28 cellular contexts compared by ENCODE assay signal in genomic region chr7:23098460-23098859, GRCh38.
"Had no signal": no experiment of that assay in that cellular context is flagged by ENCODE, and none has a peak within 500 bp of the region (broad histone marks: within the 10 kb centered on the region; RNA-seq: fewer than 3 reads in every experiment).

No MANE protein-coding gene starts in this region.

- H3K27ac ChIP-seq: adrenal gland, SJSA1 had no signal

- H3K27me3 ChIP-seq: adrenal gland, SJSA1 had no signal

- H3K4me1 ChIP-seq: adrenal gland, SJSA1 had no signal

- DNase-seq: activated CD4-positive, alpha-beta T cell treated with anti-CD3 and anti-CD28 coated beads for 48 hours; activated CD4-positive, alpha-beta T cell treated with anti-CD3 and anti-CD28 coated beads, Interleukin-2, amount 50 U/mL, for 4 hours; activated CD4-positive, CD25-positive, alpha-beta regulatory T cell treated with anti-CD3 and anti-CD28 coated beads, Interleukin-2, amount 50 U/mL, for 72 hours; activated CD8-positive, alpha-beta memory T cell treated with anti-CD3 and anti-CD28 coated beads, Interleukin-2, amount 50 U/mL, for 48 hours; activated CD8-positive, alpha-beta T cell treated with anti-CD3 and anti-CD28 coated beads, Interleukin-2, amount 10 ng/mL, durations not matched to agents 7 days and 5 days; activated naive CD4-positive, alpha-beta T cell treated with anti-CD3 and anti-CD28 coated beads, Interleukin-2, amount 50 U/mL, for 16 hours; activated naive CD8-positive, alpha-beta T cell treated with anti-CD3 and anti-CD28 coated beads, Interleukin-2, amount 10 ng/mL, durations not matched to agents 7 days and 5 days; activated T-cell treated with anti-CD3 and anti-CD28 coated beads, Interleukin-2, amount 50 U/mL, for 1 hour; adrenal gland; anterior cingulate cortex; cerebellar nuclear complex; KG1; NCI-H1092; NCI-H1694 treated with DMSO at 0.1 percent for 48 hours; NCI-H2029 treated with DMSO at 0.1 percent for 48 hours; NCI-H2171; NCI-H2227 treated with DMSO at 0.1 percent for 48 hours; NCI-H510A; NCI-H774; NK-92 treated with Interleukin-12 subunit alpha and Interleukin-12 subunit beta, amount 100 ng/mL, for 24 hours; OCI-M1; RPMI8226; T-helper 17 cell; T-helper 9 cell had no signal

- H3K36me3 ChIP-seq: adrenal gland, SJSA1 had no signal

- ATAC-seq: activated CD8-positive, alpha-beta T cell treated with anti-CD3 and anti-CD28 coated beads, Interleukin-2, amount 10 ng/mL, durations not matched to agents 7 days and 5 days; Panc1; Right ventricle myocardium inferior; T-helper 17 cell; WTC11 had no signal

- H3K9me3 ChIP-seq: adrenal gland had no signal

- H3K4me3 ChIP-seq: adrenal gland, SJSA1 had no signal
